In genomic region chr19:681029-681626, GRCh38 we compare ENCODE assay signal across 5 cellular contexts. TPM values are rescaled to one million over a fixed set of nuclear protein-coding genes. Genes with fewer than 3 reads are reported as not detected.
DNase-seq lines count a peak whose midpoint lies in the region; TF ChIP-seq lines count a peak whose summit lies in the region.

No MANE protein-coding gene starts in this region.

- peak in 57 of 76 experiments; percentile 66 to 100 (median 96) for DNase-seq in HUDEP-2 (lab: John Stamatoyannopoulos, UW; ENCODE audit: unreplicated experiment in 76 of 76)
- no peak for DNase-seq in activated T-helper 2 cell treated with anti-CD3 and anti-CD28 coated beads, Interferon-gamma antibody, Interleukin-2, Interleukin-4, amounts not matched to agents 10 μg/mL and 5 μg/mL and 100 μg/mL, durations not matched to agents 14 hours and 24 hours and 36 hours (ENCODE audit: low spot score)
- DNase-seq in mesothelial cell of epicardium (ENCODE audit: low spot score in 2 of 2, unreplicated experiment in 2 of 2), result peak in 1 of 2 experiments; percentile 19
- no peak for DNase-seq in superior temporal gyrus (ENCODE audit: extremely low spot score)
- DNase-seq in G401 (ENCODE audit: low spot score), result no peak

- H3K36me3 Mint-ChIP-seq in activated T-helper 2 cell treated with anti-CD3 and anti-CD28 coated beads, Interferon-gamma antibody, Interleukin-2, Interleukin-4, amounts not matched to agents 10 μg/mL and 5 μg/mL and 100 μg/mL, durations not matched to agents 14 hours and 24 hours and 36 hours (ENCODE audit: low read depth), result no peaks in the 10 kb centered on the region
- no peaks in the 10 kb centered on the region for H3K36me3 Mint-ChIP-seq in mesothelial cell of epicardium

- peaks cover 1% of the 10 kb centered on the region for H3K4me1 Mint-ChIP-seq in activated T-helper 2 cell treated with anti-CD3 and anti-CD28 coated beads, Interferon-gamma antibody, Interleukin-2, Interleukin-4, amounts not matched to agents 10 μg/mL and 5 μg/mL and 100 μg/mL, durations not matched to agents 14 hours and 24 hours and 36 hours (ENCODE audit: low read depth)
- H3K4me1 Mint-ChIP-seq in mesothelial cell of epicardium, result peaks cover 19% of the 10 kb centered on the region

- H3K27ac Mint-ChIP-seq in activated T-helper 2 cell treated with anti-CD3 and anti-CD28 coated beads, Interferon-gamma antibody, Interleukin-2, Interleukin-4, amounts not matched to agents 10 μg/mL and 5 μg/mL and 100 μg/mL, durations not matched to agents 14 hours and 24 hours and 36 hours, result peak overlapping the region; percentile 97
- peak overlapping the region; percentile 99 for H3K27ac Mint-ChIP-seq in mesothelial cell of epicardium

- in situ Hi-C loops in G401 (cut with HindIII; ENCODE audit: low sequenced_read_pairs), result no loop called here

- peaks cover 4% of the 10 kb centered on the region for H3K27me3 Mint-ChIP-seq in activated T-helper 2 cell treated with anti-CD3 and anti-CD28 coated beads, Interferon-gamma antibody, Interleukin-2, Interleukin-4, amounts not matched to agents 10 μg/mL and 5 μg/mL and 100 μg/mL, durations not matched to agents 14 hours and 24 hours and 36 hours (ENCODE audit: low read depth)
- no peaks in the 10 kb centered on the region for H3K27me3 Mint-ChIP-seq in mesothelial cell of epicardium (ENCODE audit: low read depth)

- TF ChIP-seq CTCF in mesothelial cell of epicardium (IDR thresholded peaks at IDR 0.05; ENCODE audit: unreplicated experiment), result no peak

- peak overlapping the region; percentile 88 for H3K4me3 Mint-ChIP-seq in activated T-helper 2 cell treated with anti-CD3 and anti-CD28 coated beads, Interferon-gamma antibody, Interleukin-2, Interleukin-4, amounts not matched to agents 10 μg/mL and 5 μg/mL and 100 μg/mL, durations not matched to agents 14 hours and 24 hours and 36 hours (ENCODE audit: low read depth)
- H3K4me3 Mint-ChIP-seq in mesothelial cell of epicardium, result peak overlapping the region; percentile 84

- intact Hi-C loops in activated T-helper 2 cell treated with anti-CD3 and anti-CD28 coated beads, Interferon-gamma antibody, Interleukin-2, Interleukin-4, amounts not matched to agents 10 μg/mL and 5 μg/mL and 100 μg/mL, durations not matched to agents 14 hours and 24 hours and 36 hours (cut with micrococcal nuclease), result no loop called here

- H3K9me3 Mint-ChIP-seq in activated T-helper 2 cell treated with anti-CD3 and anti-CD28 coated beads, Interferon-gamma antibody, Interleukin-2, Interleukin-4, amounts not matched to agents 10 μg/mL and 5 μg/mL and 100 μg/mL, durations not matched to agents 14 hours and 24 hours and 36 hours, result no peaks in the 10 kb centered on the region
- H3K9me3 Mint-ChIP-seq in mesothelial cell of epicardium, result no peaks in the 10 kb centered on the region

RNA-seq across cellular contexts. Expression of gene FSTL3, which starts 4.9 kb away (rescaled TPM):
- 6.9 and 8.0 TPM in 2 replicates for total RNA-seq in activated T-helper 2 cell treated with anti-CD3 and anti-CD28 coated beads, Interferon-gamma antibody, Interleukin-2, Interleukin-4, amounts not matched to agents 10 μg/mL and 5 μg/mL and 100 μg/mL, durations not matched to agents 14 hours and 24 hours and 36 hours
- total RNA-seq in mesothelial cell of epicardium, result 64.1 to 65.5 TPM (median 64.6 TPM) in 3 replicates
- total RNA-seq in G401 (2014; rRNA removed; shearing (Covaris generic)), result 15.0 and 26.0 TPM in 2 replicates

RNA-seq across cellular contexts. Expression of gene PRSS57, which starts 14.1 kb away (rescaled TPM):
- not detected in 2 replicates for total RNA-seq in activated T-helper 2 cell treated with anti-CD3 and anti-CD28 coated beads, Interferon-gamma antibody, Interleukin-2, Interleukin-4, amounts not matched to agents 10 μg/mL and 5 μg/mL and 100 μg/mL, durations not matched to agents 14 hours and 24 hours and 36 hours
- not detected in 3 replicates for total RNA-seq in mesothelial cell of epicardium
- total RNA-seq in G401 (2014; rRNA removed; shearing (Covaris generic)), result not detected in 2 replicates

RNA-seq across cellular contexts. Expression of gene RNF126, which starts 18.1 kb away (rescaled TPM):
- total RNA-seq in activated T-helper 2 cell treated with anti-CD3 and anti-CD28 coated beads, Interferon-gamma antibody, Interleukin-2, Interleukin-4, amounts not matched to agents 10 μg/mL and 5 μg/mL and 100 μg/mL, durations not matched to agents 14 hours and 24 hours and 36 hours, result 83.2 and 89.4 TPM in 2 replicates
- total RNA-seq in mesothelial cell of epicardium, result 41.6 to 47.3 TPM (median 47.1 TPM) in 3 replicates
- total RNA-seq in G401 (2014; rRNA removed; shearing (Covaris generic)), result 44.5 and 48.7 TPM in 2 replicates

RNA-seq across cellular contexts. Expression of gene PALM, which starts 27.6 kb away (rescaled TPM):
- total RNA-seq in activated T-helper 2 cell treated with anti-CD3 and anti-CD28 coated beads, Interferon-gamma antibody, Interleukin-2, Interleukin-4, amounts not matched to agents 10 μg/mL and 5 μg/mL and 100 μg/mL, durations not matched to agents 14 hours and 24 hours and 36 hours, result not detected in 2 replicates
- total RNA-seq in mesothelial cell of epicardium, result 80.5 to 87.1 TPM (median 86.9 TPM) in 3 replicates
- 30.0 and 49.6 TPM in 2 replicates for total RNA-seq in G401 (2014; rRNA removed; shearing (Covaris generic))

RNA-seq across cellular contexts. Expression of gene FGF22, which starts 41.4 kb away (rescaled TPM):
- not detected in 2 replicates for total RNA-seq in activated T-helper 2 cell treated with anti-CD3 and anti-CD28 coated beads, Interferon-gamma antibody, Interleukin-2, Interleukin-4, amounts not matched to agents 10 μg/mL and 5 μg/mL and 100 μg/mL, durations not matched to agents 14 hours and 24 hours and 36 hours
- 0.25 to 0.38 TPM in 2 of 3 replicates, not detected in the other for total RNA-seq in mesothelial cell of epicardium
- not detected in 2 replicates for total RNA-seq in G401 (2014; rRNA removed; shearing (Covaris generic))

Comparison
In these comparisons a context has a peak if more than half of its experiments do, and no peak if none do; other contexts are left out.
1. DNase-seq: peak in HUDEP-2 (57 of 76); none in activated T-helper 2 cell treated with anti-CD3 and anti-CD28 coated beads, Interferon-gamma antibody, Interleukin-2, Interleukin-4, amounts not matched to agents 10 μg/mL and 5 μg/mL and 100 μg/mL, durations not matched to agents 14 hours and 24 hours and 36 hours (single experiment), superior temporal gyrus (single experiment) and G401 (single experiment).